8 cellular contexts compared by ENCODE assay signal in the genomic region with DNA sequence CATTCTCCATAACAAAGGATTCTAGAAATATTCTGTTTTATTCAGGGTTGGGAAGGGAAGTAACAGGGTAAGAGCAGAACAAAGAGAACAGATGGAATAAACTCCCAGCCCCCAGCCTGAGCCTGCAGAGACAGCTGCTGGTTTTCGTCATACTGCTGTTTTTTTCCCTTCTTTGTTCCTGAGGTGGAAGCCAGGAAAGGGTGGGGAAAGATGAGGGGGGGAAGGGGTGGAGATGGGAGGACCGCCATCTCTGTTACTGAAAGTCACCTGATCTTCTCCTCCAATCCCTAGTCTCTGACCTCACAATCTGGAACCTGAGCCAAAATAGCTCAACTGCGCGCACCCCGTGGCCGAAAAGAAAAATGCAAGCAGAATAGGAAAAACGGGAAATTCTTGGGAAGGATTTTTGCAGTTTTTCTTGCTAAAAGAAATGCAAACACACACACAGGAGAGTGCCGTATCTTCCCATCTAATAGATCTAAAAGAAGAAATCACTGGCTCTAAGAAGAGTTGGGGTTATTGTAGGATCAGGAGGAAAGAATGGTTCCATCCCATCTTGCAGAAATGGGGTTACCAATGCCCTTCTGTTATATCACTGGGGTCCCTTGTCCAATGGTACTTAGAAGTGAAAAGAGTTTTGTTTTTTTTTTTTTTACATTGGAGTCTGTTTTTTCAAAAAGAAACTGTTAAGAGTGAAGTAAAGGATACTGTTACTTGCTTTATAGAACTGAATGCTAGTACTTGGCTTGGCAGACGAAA. TPM values are rescaled to one million over a fixed set of nuclear protein-coding genes. Genes with fewer than 3 reads are reported as not detected.
DNase-seq lines count a peak whose midpoint lies in the region; ATAC-seq and TF ChIP-seq lines count a peak whose summit lies in the region.

No MANE protein-coding gene starts in this region.

- H3K9me3 Mint-ChIP-seq in naive thymus-derived CD8-positive, alpha-beta T cell = no peaks in the 10 kb centered on the region

- peak overlapping the region in 1 of 2 donors; percentile 79 for H3K27ac ChIP-seq in ovary

- peak; percentile 82 to 88 for ATAC-seq in left cardiac atrium
- ATAC-seq in naive thymus-derived CD8-positive, alpha-beta T cell = no peak

- H3K4me3 ChIP-seq in ovary = peak overlapping the region; percentile 5

- H3K4me1 ChIP-seq in ES-I3 (ENCODE audit: insufficient read depth, low read length) (peaks cover 28% of the 10 kb centered on the region), ovary (ENCODE audit: insufficient read depth) (peaks cover 2% of the 10 kb centered on the region)

- peak overlapping the region; percentile 32 for H3K9ac ChIP-seq in ES-I3 (ENCODE audit: low read depth, low read length)

- H3K9me3 ChIP-seq in ES-I3 (ENCODE audit: control insufficient read depth, insufficient read depth, low read length) (no peaks in the 10 kb centered on the region; the same call in 1 of the 2 replicates), ovary (peaks cover 0 to 3% of the 10 kb centered on the region in 2 donors)

- intact Hi-C loops in left cardiac atrium (cut with DNase I) (loop anchor here (5.0 to 10.0 kb wide), 6 partner anchors 39 to 339 kb away; a partner anchor contains a TSS), ovary (cut with DNase I) (loop anchor here in 3 of 4 donors (5.0 to 10.0 kb wide), 6 partner anchors 34 to 386 kb away; a partner anchor contains a TSS)

- H3K4me3 Mint-ChIP-seq in naive thymus-derived CD8-positive, alpha-beta T cell = no peak overlapping the region

- POLR2A ChIA-PET in naive thymus-derived CD8-positive, alpha-beta T cell (lab: Charles Lee) = no interaction called here

- peak; percentile 33 for TF ChIP-seq POLR2A in ovary (IDR thresholded peaks at IDR 0.05)

- peaks cover 4 to 91% (median 30%) of the 10 kb centered on the region in 3 donors for H3K36me3 Mint-ChIP-seq in naive thymus-derived CD8-positive, alpha-beta T cell

- H3K4me1 Mint-ChIP-seq in naive thymus-derived CD8-positive, alpha-beta T cell = peaks cover 17 to 45% (median 26%) of the 10 kb centered on the region in 4 donors

- no peaks in the 10 kb centered on the region for H3K27me3 Mint-ChIP-seq in naive thymus-derived CD8-positive, alpha-beta T cell

- H3K36me3 ChIP-seq in ES-I3 (ENCODE audit: insufficient read depth, low read length) = peaks cover 7% of the 10 kb centered on the region; the same call in 1 of the 2 replicates
- H3K36me3 ChIP-seq in ovary = no peaks in the 10 kb centered on the region

- TF ChIP-seq EP300 in ovary (IDR thresholded peaks at IDR 0.05) = peak; percentile 93

- WGBS in ovary, 3 donors = 12 to 16% (median 14%) methylated on average over 9 of the region's 9 CpGs

- peak overlapping the region in 3 of 10 donors; percentile 8 to 40 (median 12) for H3K27ac Mint-ChIP-seq in naive thymus-derived CD8-positive, alpha-beta T cell

- TF ChIP-seq CTCF in ovary (IDR thresholded peaks at IDR 0.05) = peak; percentile 70 to 95 (median 92)

- no peaks in the 10 kb centered on the region for H3K27me3 ChIP-seq in ovary

- DNase-seq in NCI-H2029 (lab: John Stamatoyannopoulos, UW) (peak; percentile 98), anterior cingulate cortex (lab: John Stamatoyannopoulos, UW) (peak; percentile 13 to 93 (median 78)), left cardiac atrium (peak; percentile 84), ovary (peak; percentile 87 to 93 (median 88)), HUDEP-2 (lab: John Stamatoyannopoulos, UW; ENCODE audit: unreplicated experiment in 76 of 76) (no peak)
- DNase-seq in stimulated activated naive CD4-positive, alpha-beta T cell treated with Interleukin-2 at 50 U/mL for 16 hours (lab: John Stamatoyannopoulos, UW) = no peak
- DNase-seq in naive thymus-derived CD8-positive, alpha-beta T cell = no peak

RNA-seq across cellular contexts. Expression of a gene that starts 57.9 kb away (rescaled TPM):
- total RNA-seq in left cardiac atrium (10 to 100 TPM; 25.9 to 39.4 TPM), ovary (10 to 100 TPM; 28.0 to 51.0 (median 44.0) TPM)
- polyA plus RNA-seq in ovary = 10 to 100 TPM; 21.2 to 45.6 TPM
- total RNA-seq in naive thymus-derived CD8-positive, alpha-beta T cell = 100 to 1,000 TPM; 171 to 183 TPM
- polyA plus RNA-seq in naive thymus-derived CD8-positive, alpha-beta T cell = 100 to 1,000 TPM in 1 of 3 donors, 10 to 100 TPM in 2; 87.4 to 105 (median 92.9) TPM

Comparison
In these comparisons a context has a peak if more than half of its experiments do, and no peak if none do; other contexts are left out.
1. DNase-seq: peak in NCI-H2029 (single experiment), anterior cingulate cortex (58 of 58), left cardiac atrium (single experiment) and ovary (5 of 5); none in HUDEP-2 (0 of 76), stimulated activated naive CD4-positive, alpha-beta T cell treated with Interleukin-2 at 50 U/mL for 16 hours (single experiment) and naive thymus-derived CD8-positive, alpha-beta T cell (0 of 10).
2. ATAC-seq: peak in left cardiac atrium (2 of 2); none in naive thymus-derived CD8-positive, alpha-beta T cell (0 of 2).